ENCODE assay signal across 15 cellular contexts in genomic region chr7:26365897-26366267, GRCh38.
"Had no signal": no experiment of that assay in that cellular context is flagged by ENCODE, and none has a peak within 500 bp of the region (broad histone marks: within the 10 kb centered on the region; RNA-seq: fewer than 3 reads in every experiment).

No MANE protein-coding gene starts in this region.

- H3K27ac Mint-ChIP-seq: activated T-helper 2 cell treated with anti-CD3 and anti-CD28 coated beads, Interferon-gamma antibody, Interleukin-2, Interleukin-4, amounts not matched to agents 10 μg/mL and 5 μg/mL and 100 μg/mL, durations not matched to agents 14 hours and 24 hours and 36 hours; naive thymus-derived CD8-positive, alpha-beta T cell; stimulated activated naive B cell treated with anti-CD40 and anti-IgM and Interleukin-4, amounts not matched to agents 10 μg/mL and 1 μg/mL and 100 μg/mL, for 72 hours had no signal

- H3K27me3 ChIP-seq: upper lobe of left lung had no signal

- H3K36me3 ChIP-seq: brain microvascular endothelial cell, thoracic aorta, upper lobe of left lung, WERI-Rb-1 had no signal

- H3K9me3 ChIP-seq: thoracic aorta, upper lobe of left lung had no signal

- H3K4me3 Mint-ChIP-seq: activated CD4-positive, alpha-beta memory T cell treated with anti-CD3 and anti-CD28 coated beads for 36 hours; naive thymus-derived CD8-positive, alpha-beta T cell; stimulated activated naive B cell treated with anti-CD40 and anti-IgM and Interleukin-4, amounts not matched to agents 10 μg/mL and 1 μg/mL and 100 μg/mL, for 72 hours had no signal

- DNase-seq: activated CD4-positive, alpha-beta memory T cell treated with anti-CD3 and anti-CD28 coated beads for 36 hours; activated naive CD4-positive, alpha-beta T cell treated with Interleukin-2 at 50 U/mL for 16 hours; activated T-cell treated with anti-CD3 and anti-CD28 coated beads for 4 hours; brain microvascular endothelial cell; central memory CD4-positive, alpha-beta T cell; dorsolateral prefrontal cortex; head of caudate nucleus; left ventricle myocardium superior; naive thymus-derived CD8-positive, alpha-beta T cell; stimulated activated naive B cell treated with anti-CD40 and anti-IgM and Interleukin-4, amounts not matched to agents 10 μg/mL and 1 μg/mL and 100 μg/mL, for 72 hours; T-helper 2 cell; upper lobe of left lung; WERI-Rb-1 had no signal

- H3K9me3 Mint-ChIP-seq: activated CD4-positive, alpha-beta memory T cell treated with anti-CD3 and anti-CD28 coated beads for 36 hours; activated T-helper 2 cell treated with anti-CD3 and anti-CD28 coated beads, Interferon-gamma antibody, Interleukin-2, Interleukin-4, amounts not matched to agents 10 μg/mL and 5 μg/mL and 100 μg/mL, durations not matched to agents 14 hours and 24 hours and 36 hours; naive thymus-derived CD8-positive, alpha-beta T cell; stimulated activated naive B cell treated with anti-CD40 and anti-IgM and Interleukin-4, amounts not matched to agents 10 μg/mL and 1 μg/mL and 100 μg/mL, for 72 hours had no signal

- H3K27me3 Mint-ChIP-seq: activated CD4-positive, alpha-beta memory T cell treated with anti-CD3 and anti-CD28 coated beads for 36 hours; naive thymus-derived CD8-positive, alpha-beta T cell; stimulated activated naive B cell treated with anti-CD40 and anti-IgM and Interleukin-4, amounts not matched to agents 10 μg/mL and 1 μg/mL and 100 μg/mL, for 72 hours had no signal

- H3K27ac ChIP-seq: brain microvascular endothelial cell, thoracic aorta, WERI-Rb-1 had no signal

- H3K4me3 ChIP-seq: thoracic aorta, upper lobe of left lung had no signal
